In genomic region chr1:193141804-193142203, GRCh38 we compare ENCODE assay signal across 22 cellular contexts. TPM values are rescaled to one million over a fixed set of nuclear protein-coding genes. Genes with fewer than 3 reads are reported as not detected.
A peak's percentile ranks its signal among the peaks of the same experiment; 100 is the strongest.
DNase-seq lines count a peak whose midpoint lies in the region; ATAC-seq and TF ChIP-seq lines count a peak whose summit lies in the region.
"Had no signal": no experiment of that assay in that cellular context is flagged by ENCODE, and none has a peak within 500 bp of the region (broad histone marks: within the 10 kb centered on the region; RNA-seq: fewer than 3 reads in every experiment).

No MANE protein-coding gene starts in this region.

- DNase-seq in CD4-positive, CD25-positive, alpha-beta regulatory T cell: peak in 2 of 3 donors; percentile 14 to 15
- DNase-seq in CD8-positive, alpha-beta T cell: no peak
- DNase-seq in T-helper 2 cell treated with Interferon-gamma antibody and Interleukin-4, amounts not matched to agents 5 μg/mL and 100 μg/mL, for 36 hours (ENCODE audit: low spot score): peak; percentile 37
- DNase-seq in memory B cell (ENCODE audit: low spot score in 2 of 2) (no peak), NCI-H2196 (lab: John Stamatoyannopoulos, UW; ENCODE audit: unreplicated experiment) (no peak), SIG-M5 treated with dmso at 0.1 percent for 504 hours (lab: John Stamatoyannopoulos, UW; ENCODE audit: unreplicated experiment) (no peak)
- DNase-seq: activated T-cell treated with anti-CD3 and anti-CD28 coated beads, Interleukin-2, amount 50 U/mL, for 1 hour; AML-193; amniotic stem cell; Calu3; caudate nucleus; HCEC 1CT; lower lobe of right lung; NCI-H2029 treated with DMSO at 0.1 percent for 48 hours; NCI-H524; posterior cingulate gyrus; stimulated activated CD4-positive, alpha-beta T cell treated with anti-CD3 and anti-CD28 coated beads, Interleukin-2, amount 100 ng/mL, for 48 hours had no signal

- H3K9me3 ChIP-seq in CD4-positive, CD25-positive, alpha-beta regulatory T cell (ENCODE audit: control insufficient read depth in 2 of 2, low read length in 2 of 2): no peaks in the 10 kb centered on the region
- H3K9me3 ChIP-seq in CD8-positive, alpha-beta T cell (ENCODE audit: low read length): no peaks in the 10 kb centered on the region
- H3K9me3 ChIP-seq: lower lobe of right lung, vagina had no signal

- H3K27ac ChIP-seq in CD4-positive, CD25-positive, alpha-beta regulatory T cell (ENCODE audit: insufficient read depth, low read length, poor library complexity, severe bottlenecking): peak overlapping the region; percentile 2
- H3K27ac ChIP-seq in CD8-positive, alpha-beta T cell (ENCODE audit: low read depth, low read length): no peak overlapping the region
- H3K27ac ChIP-seq: HL-60, lower lobe of right lung, vagina had no signal

- no peaks in the 10 kb centered on the region for H3K27me3 ChIP-seq in CD4-positive, CD25-positive, alpha-beta regulatory T cell (ENCODE audit: control insufficient read depth, insufficient read depth, low read length)
- H3K27me3 ChIP-seq in CD8-positive, alpha-beta T cell (ENCODE audit: insufficient read depth, low read length): no peaks in the 10 kb centered on the region
- H3K27me3 ChIP-seq: vagina had no signal

- H3K9me3 Mint-ChIP-seq in CD4-positive, CD25-positive, alpha-beta regulatory T cell: no peaks in the 10 kb centered on the region
- no peaks in the 10 kb centered on the region for H3K9me3 Mint-ChIP-seq in CD8-positive, alpha-beta T cell
- no peaks in the 10 kb centered on the region for H3K9me3 Mint-ChIP-seq in T-helper 2 cell treated with Interferon-gamma antibody and Interleukin-4, amounts not matched to agents 5 μg/mL and 100 μg/mL, for 36 hours
- no peaks in the 10 kb centered on the region for H3K9me3 Mint-ChIP-seq in memory B cell
- H3K9me3 Mint-ChIP-seq: IgD-negative memory B cell; T-helper 1 cell treated with Interleukin-12 subunit alpha and Interleukin-12 subunit beta and Interleukin-4 antibody, amounts not matched to agents 30 μg/mL and 1 μg/mL, for 36 hours had no signal

- H3K36me3 ChIP-seq in CD4-positive, CD25-positive, alpha-beta regulatory T cell (ENCODE audit: control insufficient read depth, insufficient read depth, low read length): peaks cover 69% of the 10 kb centered on the region
- peaks cover 17% of the 10 kb centered on the region for H3K36me3 ChIP-seq in CD8-positive, alpha-beta T cell (ENCODE audit: insufficient read depth, low read length)

- peaks cover 53% of the 10 kb centered on the region for H3K36me3 Mint-ChIP-seq in CD4-positive, CD25-positive, alpha-beta regulatory T cell
- peaks cover 79% of the 10 kb centered on the region for H3K36me3 Mint-ChIP-seq in CD8-positive, alpha-beta T cell
- H3K36me3 Mint-ChIP-seq in T-helper 2 cell treated with Interferon-gamma antibody and Interleukin-4, amounts not matched to agents 5 μg/mL and 100 μg/mL, for 36 hours (ENCODE audit: low read depth): peaks cover 43% of the 10 kb centered on the region
- peaks cover 36% of the 10 kb centered on the region for H3K36me3 Mint-ChIP-seq in memory B cell

- H3K27me3 Mint-ChIP-seq in CD4-positive, CD25-positive, alpha-beta regulatory T cell: no peaks in the 10 kb centered on the region
- H3K27me3 Mint-ChIP-seq in CD8-positive, alpha-beta T cell (ENCODE audit: low read depth): no peaks in the 10 kb centered on the region
- no peaks in the 10 kb centered on the region for H3K27me3 Mint-ChIP-seq in T-helper 2 cell treated with Interferon-gamma antibody and Interleukin-4, amounts not matched to agents 5 μg/mL and 100 μg/mL, for 36 hours (ENCODE audit: low read depth)
- no peaks in the 10 kb centered on the region for H3K27me3 Mint-ChIP-seq in memory B cell
- H3K27me3 Mint-ChIP-seq: IgD-negative memory B cell had no signal

- H3K4me3 ChIP-seq in CD4-positive, CD25-positive, alpha-beta regulatory T cell (ENCODE audit: low read depth, low read length): no peak overlapping the region
- no peak overlapping the region for H3K4me3 ChIP-seq in CD8-positive, alpha-beta T cell (ENCODE audit: low read depth, low read length)
- H3K4me3 ChIP-seq: lower lobe of right lung, vagina had no signal

- peaks cover 8% of the 10 kb centered on the region for H3K4me1 ChIP-seq in CD4-positive, CD25-positive, alpha-beta regulatory T cell (ENCODE audit: control insufficient read depth, insufficient read depth, low read length, poor library complexity, severe bottlenecking)
- no peaks in the 10 kb centered on the region for H3K4me1 ChIP-seq in CD8-positive, alpha-beta T cell (ENCODE audit: insufficient read depth, low read length)
- H3K4me1 ChIP-seq: lower lobe of right lung, vagina had no signal

- peaks cover 22 to 34% (median 28%) of the 10 kb centered on the region in 4 donors for H3K4me1 Mint-ChIP-seq in CD4-positive, CD25-positive, alpha-beta regulatory T cell
- peaks cover 24% of the 10 kb centered on the region for H3K4me1 Mint-ChIP-seq in CD8-positive, alpha-beta T cell (ENCODE audit: low read depth)
- H3K4me1 Mint-ChIP-seq in T-helper 2 cell treated with Interferon-gamma antibody and Interleukin-4, amounts not matched to agents 5 μg/mL and 100 μg/mL, for 36 hours (ENCODE audit: low read depth): peaks cover 10% of the 10 kb centered on the region
- H3K4me1 Mint-ChIP-seq in memory B cell: no peaks in the 10 kb centered on the region

- H3K27ac Mint-ChIP-seq in CD4-positive, CD25-positive, alpha-beta regulatory T cell: peak overlapping the region in 2 of 3 donors; percentile 11
- peak overlapping the region; percentile 34 for H3K27ac Mint-ChIP-seq in CD8-positive, alpha-beta T cell
- H3K27ac Mint-ChIP-seq in T-helper 2 cell treated with Interferon-gamma antibody and Interleukin-4, amounts not matched to agents 5 μg/mL and 100 μg/mL, for 36 hours: peak overlapping the region; percentile 60
- peak overlapping the region; percentile 53 for H3K27ac Mint-ChIP-seq in memory B cell
- H3K27ac Mint-ChIP-seq: IgD-negative memory B cell; T-helper 1 cell treated with Interleukin-12 subunit alpha and Interleukin-12 subunit beta and Interleukin-4 antibody, amounts not matched to agents 30 μg/mL and 1 μg/mL, for 36 hours had no signal

- peak in 1 of 2 donors; percentile 28 for ATAC-seq in CD4-positive, CD25-positive, alpha-beta regulatory T cell (ENCODE audit: low read depth in 2 of 2)
- peak; percentile 46 for ATAC-seq in CD8-positive, alpha-beta T cell
- ATAC-seq in memory B cell (ENCODE audit: low read depth) (no peak), HG02870 (IDR thresholded peaks at IDR 0.05; ENCODE audit: unreplicated experiment) (no peak)
- ATAC-seq: lower lobe of right lung had no signal

- POLR2A ChIA-PET in CD8-positive, alpha-beta T cell (lab: Charles Lee): interaction anchor here (0.6 kb wide), 1 partner anchor 710 kb away, joined by 3 read pairs; no protein-coding TSS in a partner anchor

- CTCF ChIA-PET in CD8-positive, alpha-beta T cell (lab: Charles Lee): interaction anchor here (1.7 kb wide), 1 partner anchor 1154 kb away, joined by 4 read pairs; no protein-coding TSS in a partner anchor

- no peak for TF ChIP-seq CTCF in CD8-positive, alpha-beta T cell (IDR thresholded peaks at IDR 0.05)

- peak overlapping the region in 1 of 4 donors; percentile 70 for H3K4me3 Mint-ChIP-seq in CD4-positive, CD25-positive, alpha-beta regulatory T cell
- no peak overlapping the region for H3K4me3 Mint-ChIP-seq in CD8-positive, alpha-beta T cell
- no peak overlapping the region for H3K4me3 Mint-ChIP-seq in T-helper 2 cell treated with Interferon-gamma antibody and Interleukin-4, amounts not matched to agents 5 μg/mL and 100 μg/mL, for 36 hours
- no peak overlapping the region for H3K4me3 Mint-ChIP-seq in memory B cell
- H3K4me3 Mint-ChIP-seq: T-helper 1 cell treated with Interleukin-12 subunit alpha and Interleukin-12 subunit beta and Interleukin-4 antibody, amounts not matched to agents 30 μg/mL and 1 μg/mL, for 36 hours had no signal

- intact Hi-C loops in CD8-positive, alpha-beta T cell (cut with DNase I, micrococcal nuclease): no loop called here

RNA-seq across cellular contexts. Expression of gene CDC73, which starts 20.0 kb away (rescaled TPM):
- total RNA-seq in CD4-positive, CD25-positive, alpha-beta regulatory T cell: 81.0 TPM
- 10 to 100 TPM; 59.3 to 77.6 (median 63.3) TPM for polyA plus RNA-seq in CD4-positive, CD25-positive, alpha-beta regulatory T cell
- 10 to 100 TPM; 73.9 to 78.8 TPM for total RNA-seq in CD8-positive, alpha-beta T cell

RNA-seq across cellular contexts. Expression of gene GLRX2, which starts 36.6 kb away (rescaled TPM):
- total RNA-seq in CD4-positive, CD25-positive, alpha-beta regulatory T cell: 5.2 TPM
- polyA plus RNA-seq in CD4-positive, CD25-positive, alpha-beta regulatory T cell: 10 to 100 TPM in 3 of 4 donors, 1 to 10 TPM in 1; 9.1 to 13.8 (median 12.5) TPM
- 1 to 10 TPM; 3.4 to 4.2 TPM for total RNA-seq in CD8-positive, alpha-beta T cell

RNA-seq across cellular contexts. Expression of gene B3GALT2, which starts 44.6 kb away (rescaled TPM):
- 0.30 TPM for total RNA-seq in CD4-positive, CD25-positive, alpha-beta regulatory T cell
- 1 to 10 TPM in 1 of 4 donors, under 1 TPM in 3; 0.61 to 1.2 (median 0.90) TPM for polyA plus RNA-seq in CD4-positive, CD25-positive, alpha-beta regulatory T cell
- under 1 TPM; 0.22 to 0.24 TPM for total RNA-seq in CD8-positive, alpha-beta T cell
- total RNA-seq: Calu3 had no signal

Comparison
In these comparisons a context has a peak if more than half of its experiments do, and no peak if none do; other contexts are left out.
1. DNase-seq: peak in CD4-positive, CD25-positive, alpha-beta regulatory T cell (2 of 3) and T-helper 2 cell treated with Interferon-gamma antibody and Interleukin-4, amounts not matched to agents 5 μg/mL and 100 μg/mL, for 36 hours (single experiment); none in CD8-positive, alpha-beta T cell (0 of 7), memory B cell (0 of 2), NCI-H2196 (single experiment) and SIG-M5 treated with dmso at 0.1 percent for 504 hours (single experiment).
2. Peak in every context shown above with its lines, with median percentiles within 50 percentile points of each other: H3K27ac Mint-ChIP-seq.